3 cellular contexts compared by ENCODE assay signal in genomic region chr3:112770907-112771306, GRCh38.
TF ChIP-seq lines count a peak whose summit lies in the region.

No MANE protein-coding gene starts in this region.

TF ChIP-seq in A549, 52 proteins besides CTCF, POLR2A, EP300 and RAD21:
- TF ChIP-seq EHMT2 (IDR thresholded peaks at IDR 0.05; ENCODE audit: low read depth) (no peak), USF2 (IDR thresholded peaks at IDR 0.05) (no peak), SREBF2 (IDR thresholded peaks at IDR 0.05) (no peak), BHLHE40 (IDR thresholded peaks at IDR 0.05; ENCODE audit: low read depth, low read length) (no peak), CHD2 (IDR thresholded peaks at IDR 0.05; ENCODE audit: low read length, partially characterized antibody) (no peak), CBX8 (IDR thresholded peaks at IDR 0.05) (no peak)
- TF ChIP-seq, protein P1, sequence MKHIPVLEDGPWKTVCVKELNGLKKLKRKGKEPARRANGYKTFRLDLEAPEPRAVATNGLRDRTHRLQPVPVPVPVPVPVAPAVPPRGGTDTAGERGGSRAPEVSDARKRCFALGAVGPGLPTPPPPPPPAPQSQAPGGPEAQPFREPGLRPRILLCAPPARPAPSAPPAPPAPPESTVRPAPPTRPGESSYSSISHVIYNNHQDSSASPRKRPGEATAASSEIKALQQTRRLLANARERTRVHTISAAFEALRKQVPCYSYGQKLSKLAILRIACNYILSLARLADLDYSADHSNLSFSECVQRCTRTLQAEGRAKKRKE (CRISPR knock-in tag; IDR thresholded peaks at IDR 0.05; ENCODE audit: low read depth) = no peak

TF ChIP-seq in H1, 55 proteins besides CTCF, POLR2A, EP300 and RAD21 (continues in another document):
- TF ChIP-seq GTF2F1 (IDR thresholded peaks at IDR 0.05; ENCODE audit: borderline replicate concordance, low read depth, low read length) (no peak), SP1 (IDR thresholded peaks at IDR 0.05; ENCODE audit: low read depth, low read length) (no peak), SIN3A (conservative IDR thresholded peaks at IDR 0.05 in 1 of 2, IDR thresholded peaks at IDR 0.05 in 1 of 2; ENCODE audit: low read depth in 1 of 2, low read length in 2 of 2) (no peak), PHF8 (conservative IDR thresholded peaks at IDR 0.05; ENCODE audit: low read depth, low read length) (no peak), BRCA1 (IDR thresholded peaks at IDR 0.05; ENCODE audit: low read depth, low read length) (no peak), SAP30 (IDR thresholded peaks at IDR 0.05; ENCODE audit: insufficient read depth, insufficient replicate concordance, low read length) (no peak), CBX5 (IDR thresholded peaks at IDR 0.05; ENCODE audit: low read depth, low read length) (no peak), TCF12 (IDR thresholded peaks at IDR 0.05; ENCODE audit: low read depth, low read length) (no peak), CREB1 (IDR thresholded peaks at IDR 0.05) (no peak), CHD7 (IDR thresholded peaks at IDR 0.05; ENCODE audit: insufficient replicate concordance, low read length) (no peak), RXRA (IDR thresholded peaks at IDR 0.05; ENCODE audit: insufficient read depth, low read depth, low read length) (no peak), ATF2 (IDR thresholded peaks at IDR 0.05; ENCODE audit: low read length) (no peak), TEAD4 (IDR thresholded peaks at IDR 0.05; ENCODE audit: low read depth, low read length) (no peak), POU5F1 (IDR thresholded peaks at IDR 0.05; ENCODE audit: low read depth, low read length) (no peak)

TF ChIP-seq in WTC11, 78 proteins besides CTCF, POLR2A, EP300 and RAD21:
- TF ChIP-seq NFATC4 (CRISPR knock-in tag; IDR thresholded peaks at IDR 0.05) (no peak), PRRX2 (CRISPR knock-in tag; IDR thresholded peaks at IDR 0.05) (no peak), SOX15 (CRISPR knock-in tag; IDR thresholded peaks at IDR 0.05) (no peak), GABPB1 (CRISPR knock-in tag; IDR thresholded peaks at IDR 0.05) (no peak), NR2C2 (CRISPR knock-in tag; IDR thresholded peaks at IDR 0.05) (no peak), FOXJ3 (CRISPR knock-in tag; IDR thresholded peaks at IDR 0.05; ENCODE audit: borderline replicate concordance) (no peak), FOXK1 (CRISPR knock-in tag; IDR thresholded peaks at IDR 0.05) (no peak), GTF2I (CRISPR knock-in tag; conservative IDR thresholded peaks at IDR 0.05) (no peak), NFYB (CRISPR knock-in tag; conservative IDR thresholded peaks at IDR 0.05; ENCODE audit: low read depth) (no peak), USF1 (CRISPR knock-in tag; IDR thresholded peaks at IDR 0.05) (no peak), NR1H2 (CRISPR knock-in tag; IDR thresholded peaks at IDR 0.05) (no peak), NR3C1 (CRISPR knock-in tag; conservative IDR thresholded peaks at IDR 0.05; ENCODE audit: low read depth) (no peak), MYBL2 (CRISPR knock-in tag; IDR thresholded peaks at IDR 0.05) (no peak), ZMAT4 (CRISPR knock-in tag; IDR thresholded peaks at IDR 0.05) (no peak), ZNF396 (CRISPR knock-in tag; IDR thresholded peaks at IDR 0.05; ENCODE audit: borderline replicate concordance) (no peak), ATF3 (CRISPR knock-in tag; conservative IDR thresholded peaks at IDR 0.05) (no peak)
- TF ChIP-seq, protein P2, sequence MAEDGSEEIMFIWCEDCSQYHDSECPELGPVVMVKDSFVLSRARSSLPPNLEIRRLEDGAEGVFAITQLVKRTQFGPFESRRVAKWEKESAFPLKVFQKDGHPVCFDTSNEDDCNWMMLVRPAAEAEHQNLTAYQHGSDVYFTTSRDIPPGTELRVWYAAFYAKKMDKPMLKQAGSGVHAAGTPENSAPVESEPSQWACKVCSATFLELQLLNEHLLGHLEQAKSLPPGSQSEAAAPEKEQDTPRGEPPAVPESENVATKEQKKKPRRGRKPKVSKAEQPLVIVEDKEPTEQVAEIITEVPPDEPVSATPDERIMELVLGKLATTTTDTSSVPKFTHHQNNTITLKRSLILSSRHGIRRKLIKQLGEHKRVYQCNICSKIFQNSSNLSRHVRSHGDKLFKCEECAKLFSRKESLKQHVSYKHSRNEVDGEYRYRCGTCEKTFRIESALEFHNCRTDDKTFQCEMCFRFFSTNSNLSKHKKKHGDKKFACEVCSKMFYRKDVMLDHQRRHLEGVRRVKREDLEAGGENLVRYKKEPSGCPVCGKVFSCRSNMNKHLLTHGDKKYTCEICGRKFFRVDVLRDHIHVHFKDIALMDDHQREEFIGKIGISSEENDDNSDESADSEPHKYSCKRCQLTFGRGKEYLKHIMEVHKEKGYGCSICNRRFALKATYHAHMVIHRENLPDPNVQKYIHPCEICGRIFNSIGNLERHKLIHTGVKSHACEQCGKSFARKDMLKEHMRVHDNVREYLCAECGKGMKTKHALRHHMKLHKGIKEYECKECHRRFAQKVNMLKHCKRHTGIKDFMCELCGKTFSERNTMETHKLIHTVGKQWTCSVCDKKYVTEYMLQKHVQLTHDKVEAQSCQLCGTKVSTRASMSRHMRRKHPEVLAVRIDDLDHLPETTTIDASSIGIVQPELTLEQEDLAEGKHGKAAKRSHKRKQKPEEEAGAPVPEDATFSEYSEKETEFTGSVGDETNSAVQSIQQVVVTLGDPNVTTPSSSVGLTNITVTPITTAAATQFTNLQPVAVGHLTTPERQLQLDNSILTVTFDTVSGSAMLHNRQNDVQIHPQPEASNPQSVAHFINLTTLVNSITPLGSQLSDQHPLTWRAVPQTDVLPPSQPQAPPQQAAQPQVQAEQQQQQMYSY (CRISPR knock-in tag; IDR thresholded peaks at IDR 0.05) = no peak
